33 cellular contexts compared by ENCODE assay signal in genomic region chr3:127174284-127174683, GRCh38. TPM values are rescaled to one million over a fixed set of nuclear protein-coding genes. Genes with fewer than 3 reads are reported as not detected.
"Had no signal": no experiment of that assay in that cellular context is flagged by ENCODE, and none has a peak within 500 bp of the region (broad histone marks: within the 10 kb centered on the region; RNA-seq: fewer than 3 reads in every experiment).

No MANE protein-coding gene starts in this region.

- H3K79me2 ChIP-seq: hepatocyte, parathyroid adenoma had no signal

- H3K9ac ChIP-seq: parathyroid adenoma had no signal

- H3K9me3 ChIP-seq: colonic mucosa, gastrocnemius medialis, heart left ventricle, left lung, mucosa of descending colon, prostate gland, sigmoid colon, thoracic aorta, upper lobe of left lung had no signal

- H3K4me3 Mint-ChIP-seq: mesothelial cell of epicardium; naive B cell; natural killer cell treated with Interleukin-12 subunit alpha and Interleukin-12 subunit beta and Interleukin-15 and Interleukin-18, amount 100 ng/mL, for 72 hours; stimulated activated memory B cell treated with anti-CD40 and anti-IgM and Interleukin-4, amounts not matched to agents 10 μg/mL and 1 μg/mL and 100 μg/mL, for 72 hours; stimulated activated naive CD8-positive, alpha-beta T cell treated with anti-CD3 and anti-CD28 coated beads, Interleukin-15, Interleukin-2, amounts not matched to agents 100 ng/mL and 50 ng/mL, for 24 hours had no signal

- DNase-seq: central memory CD4-positive, alpha-beta T cell; effector CD4-positive, alpha-beta T cell; foreskin fibroblast; gastrocnemius medialis; heart left ventricle; left cardiac atrium; left lung; mesenchymal stem cell; mucosa of descending colon; naive B cell; occipital lobe; right cardiac atrium; sigmoid colon; spleen; stimulated activated CD4-positive, alpha-beta T cell treated with anti-CD3 and anti-CD28 coated beads, Interleukin-4, amount 100 ng/mL, for 4 hours; upper lobe of left lung had no signal

- H3K4me3 ChIP-seq: colonic mucosa, gastrocnemius medialis, heart left ventricle, hepatocyte, left lung, mucosa of descending colon, prostate gland, sigmoid colon, spleen, thoracic aorta, tibial nerve, upper lobe of left lung had no signal

- H3K4me1 Mint-ChIP-seq: stimulated activated memory B cell treated with anti-CD40 and anti-IgM and Interleukin-4, amounts not matched to agents 10 μg/mL and 1 μg/mL and 100 μg/mL, for 72 hours had no signal

- H2AFZ ChIP-seq: hepatocyte, parathyroid adenoma had no signal

- H3K9me3 Mint-ChIP-seq: natural killer cell treated with Interleukin-12 subunit alpha and Interleukin-12 subunit beta and Interleukin-15 and Interleukin-18, amount 100 ng/mL, for 72 hours; stimulated activated naive CD8-positive, alpha-beta T cell treated with anti-CD3 and anti-CD28 coated beads, Interleukin-15, Interleukin-2, amounts not matched to agents 100 ng/mL and 50 ng/mL, for 24 hours had no signal

- H3K27ac ChIP-seq: colonic mucosa, gastrocnemius medialis, heart left ventricle, hepatocyte, left lung, parathyroid adenoma, prostate gland, sigmoid colon, spleen, thoracic aorta, tibial nerve, upper lobe of left lung had no signal

- H3K27ac Mint-ChIP-seq: mesothelial cell of epicardium; naive B cell; natural killer cell treated with Interleukin-12 subunit alpha and Interleukin-12 subunit beta and Interleukin-15 and Interleukin-18, amount 100 ng/mL, for 72 hours; stimulated activated memory B cell treated with anti-CD40 and anti-IgM and Interleukin-4, amounts not matched to agents 10 μg/mL and 1 μg/mL and 100 μg/mL, for 72 hours; stimulated activated naive CD8-positive, alpha-beta T cell treated with anti-CD3 and anti-CD28 coated beads, Interleukin-15, Interleukin-2, amounts not matched to agents 100 ng/mL and 50 ng/mL, for 24 hours had no signal

- ATAC-seq: gastrocnemius medialis; heart left ventricle; left cardiac atrium; left lung; mucosa of descending colon; natural killer cell treated with Interleukin-12 subunit alpha and Interleukin-12 subunit beta and Interleukin-15 and Interleukin-18, amount 100 ng/mL, for 72 hours; right cardiac atrium; stimulated activated memory B cell treated with anti-CD40 and anti-IgM and Interleukin-4, amounts not matched to agents 10 μg/mL and 1 μg/mL and 100 μg/mL, for 72 hours had no signal

- H3K4me2 ChIP-seq: hepatocyte had no signal

- H3K36me3 Mint-ChIP-seq: naive B cell; natural killer cell treated with Interleukin-12 subunit alpha and Interleukin-12 subunit beta and Interleukin-15 and Interleukin-18, amount 100 ng/mL, for 72 hours; stimulated activated memory B cell treated with anti-CD40 and anti-IgM and Interleukin-4, amounts not matched to agents 10 μg/mL and 1 μg/mL and 100 μg/mL, for 72 hours had no signal

- H3K27me3 ChIP-seq: colonic mucosa, gastrocnemius medialis, upper lobe of left lung had no signal

- H3K4me1 ChIP-seq: colonic mucosa, left lung, parathyroid adenoma, prostate gland, tibial nerve, upper lobe of left lung had no signal

- H3K36me3 ChIP-seq: colonic mucosa, gastrocnemius medialis, heart left ventricle, left lung, prostate gland, sigmoid colon, spleen, thoracic aorta, tibial nerve, upper lobe of left lung had no signal

RNA-seq across cellular contexts. Expression of gene PRR23E, which starts 18.6 kb away (rescaled TPM):
- total RNA-seq: cerebellum; colonic mucosa; dermis microvascular lymphatic vessel endothelial cell; gastrocnemius medialis; glomerular endothelial cell; heart left ventricle; hepatocyte; kidney epithelial cell; left cardiac atrium; left lung; lower leg skin; lung microvascular endothelial cell; mesothelial cell of epicardium; mucosa of descending colon; natural killer cell treated with Interleukin-12 subunit alpha and Interleukin-12 subunit beta and Interleukin-15 and Interleukin-18, amount 100 ng/mL, for 72 hours; occipital lobe; prostate gland; right cardiac atrium; sigmoid colon; skeletal muscle tissue; spleen; thoracic aorta; tibial nerve; upper lobe of left lung had no signal
